Comparison of ENCODE assay signal across 1 cellular context in the genomic region with DNA sequence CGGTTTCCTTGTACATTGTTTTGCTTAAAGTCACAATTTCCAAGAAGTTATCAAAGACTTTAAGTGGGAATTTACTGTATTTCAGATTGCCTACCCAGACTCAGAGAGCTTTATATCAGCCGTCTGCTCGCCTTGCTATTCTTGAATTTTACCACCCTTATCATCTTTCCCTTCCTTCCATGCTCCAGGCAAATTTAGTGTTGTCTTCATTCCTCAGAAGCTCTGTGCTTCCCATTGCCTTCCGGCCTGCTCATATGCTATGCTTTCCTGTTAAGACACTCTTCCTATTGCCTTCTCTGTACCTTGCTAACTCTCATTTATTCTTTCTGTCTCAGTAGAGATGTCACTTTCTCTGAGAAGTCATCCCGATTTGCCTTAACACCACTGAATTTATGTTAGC.
TF ChIP-seq lines count a peak whose summit lies in the region.

No MANE protein-coding gene starts in this region.

TF ChIP-seq in WTC11, 78 proteins besides CTCF, POLR2A, EP300 and RAD21 (continued from another document):
- TF ChIP-seq, protein P1, sequence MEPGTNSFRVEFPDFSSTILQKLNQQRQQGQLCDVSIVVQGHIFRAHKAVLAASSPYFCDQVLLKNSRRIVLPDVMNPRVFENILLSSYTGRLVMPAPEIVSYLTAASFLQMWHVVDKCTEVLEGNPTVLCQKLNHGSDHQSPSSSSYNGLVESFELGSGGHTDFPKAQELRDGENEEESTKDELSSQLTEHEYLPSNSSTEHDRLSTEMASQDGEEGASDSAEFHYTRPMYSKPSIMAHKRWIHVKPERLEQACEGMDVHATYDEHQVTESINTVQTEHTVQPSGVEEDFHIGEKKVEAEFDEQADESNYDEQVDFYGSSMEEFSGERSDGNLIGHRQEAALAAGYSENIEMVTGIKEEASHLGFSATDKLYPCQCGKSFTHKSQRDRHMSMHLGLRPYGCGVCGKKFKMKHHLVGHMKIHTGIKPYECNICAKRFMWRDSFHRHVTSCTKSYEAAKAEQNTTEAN (CRISPR knock-in tag; IDR thresholded peaks at IDR 0.05) = no peak
- TF ChIP-seq, protein P2, sequence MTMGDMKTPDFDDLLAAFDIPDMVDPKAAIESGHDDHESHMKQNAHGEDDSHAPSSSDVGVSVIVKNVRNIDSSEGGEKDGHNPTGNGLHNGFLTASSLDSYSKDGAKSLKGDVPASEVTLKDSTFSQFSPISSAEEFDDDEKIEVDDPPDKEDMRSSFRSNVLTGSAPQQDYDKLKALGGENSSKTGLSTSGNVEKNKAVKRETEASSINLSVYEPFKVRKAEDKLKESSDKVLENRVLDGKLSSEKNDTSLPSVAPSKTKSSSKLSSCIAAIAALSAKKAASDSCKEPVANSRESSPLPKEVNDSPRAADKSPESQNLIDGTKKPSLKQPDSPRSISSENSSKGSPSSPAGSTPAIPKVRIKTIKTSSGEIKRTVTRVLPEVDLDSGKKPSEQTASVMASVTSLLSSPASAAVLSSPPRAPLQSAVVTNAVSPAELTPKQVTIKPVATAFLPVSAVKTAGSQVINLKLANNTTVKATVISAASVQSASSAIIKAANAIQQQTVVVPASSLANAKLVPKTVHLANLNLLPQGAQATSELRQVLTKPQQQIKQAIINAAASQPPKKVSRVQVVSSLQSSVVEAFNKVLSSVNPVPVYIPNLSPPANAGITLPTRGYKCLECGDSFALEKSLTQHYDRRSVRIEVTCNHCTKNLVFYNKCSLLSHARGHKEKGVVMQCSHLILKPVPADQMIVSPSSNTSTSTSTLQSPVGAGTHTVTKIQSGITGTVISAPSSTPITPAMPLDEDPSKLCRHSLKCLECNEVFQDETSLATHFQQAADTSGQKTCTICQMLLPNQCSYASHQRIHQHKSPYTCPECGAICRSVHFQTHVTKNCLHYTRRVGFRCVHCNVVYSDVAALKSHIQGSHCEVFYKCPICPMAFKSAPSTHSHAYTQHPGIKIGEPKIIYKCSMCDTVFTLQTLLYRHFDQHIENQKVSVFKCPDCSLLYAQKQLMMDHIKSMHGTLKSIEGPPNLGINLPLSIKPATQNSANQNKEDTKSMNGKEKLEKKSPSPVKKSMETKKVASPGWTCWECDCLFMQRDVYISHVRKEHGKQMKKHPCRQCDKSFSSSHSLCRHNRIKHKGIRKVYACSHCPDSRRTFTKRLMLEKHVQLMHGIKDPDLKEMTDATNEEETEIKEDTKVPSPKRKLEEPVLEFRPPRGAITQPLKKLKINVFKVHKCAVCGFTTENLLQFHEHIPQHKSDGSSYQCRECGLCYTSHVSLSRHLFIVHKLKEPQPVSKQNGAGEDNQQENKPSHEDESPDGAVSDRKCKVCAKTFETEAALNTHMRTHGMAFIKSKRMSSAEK (CRISPR knock-in tag; IDR thresholded peaks at IDR 0.05; ENCODE audit: borderline replicate concordance) = no peak
- no peak for TF ChIP-seq ZNF121 (CRISPR knock-in tag; IDR thresholded peaks at IDR 0.05)
- TF ChIP-seq, protein P3, sequence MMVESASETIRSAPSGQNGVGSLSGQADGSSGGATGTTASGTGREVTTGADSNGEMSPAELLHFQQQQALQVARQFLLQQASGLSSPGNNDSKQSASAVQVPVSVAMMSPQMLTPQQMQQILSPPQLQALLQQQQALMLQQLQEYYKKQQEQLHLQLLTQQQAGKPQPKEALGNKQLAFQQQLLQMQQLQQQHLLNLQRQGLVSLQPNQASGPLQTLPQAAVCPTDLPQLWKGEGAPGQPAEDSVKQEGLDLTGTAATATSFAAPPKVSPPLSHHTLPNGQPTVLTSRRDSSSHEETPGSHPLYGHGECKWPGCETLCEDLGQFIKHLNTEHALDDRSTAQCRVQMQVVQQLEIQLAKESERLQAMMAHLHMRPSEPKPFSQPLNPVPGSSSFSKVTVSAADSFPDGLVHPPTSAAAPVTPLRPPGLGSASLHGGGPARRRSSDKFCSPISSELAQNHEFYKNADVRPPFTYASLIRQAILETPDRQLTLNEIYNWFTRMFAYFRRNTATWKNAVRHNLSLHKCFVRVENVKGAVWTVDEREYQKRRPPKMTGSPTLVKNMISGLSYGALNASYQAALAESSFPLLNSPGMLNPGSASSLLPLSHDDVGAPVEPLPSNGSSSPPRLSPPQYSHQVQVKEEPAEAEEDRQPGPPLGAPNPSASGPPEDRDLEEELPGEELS (CRISPR knock-in tag; IDR thresholded peaks at IDR 0.05) = no peak
- no peak for TF ChIP-seq CREB1 (CRISPR knock-in tag; IDR thresholded peaks at IDR 0.05)
- TF ChIP-seq, protein P4, sequence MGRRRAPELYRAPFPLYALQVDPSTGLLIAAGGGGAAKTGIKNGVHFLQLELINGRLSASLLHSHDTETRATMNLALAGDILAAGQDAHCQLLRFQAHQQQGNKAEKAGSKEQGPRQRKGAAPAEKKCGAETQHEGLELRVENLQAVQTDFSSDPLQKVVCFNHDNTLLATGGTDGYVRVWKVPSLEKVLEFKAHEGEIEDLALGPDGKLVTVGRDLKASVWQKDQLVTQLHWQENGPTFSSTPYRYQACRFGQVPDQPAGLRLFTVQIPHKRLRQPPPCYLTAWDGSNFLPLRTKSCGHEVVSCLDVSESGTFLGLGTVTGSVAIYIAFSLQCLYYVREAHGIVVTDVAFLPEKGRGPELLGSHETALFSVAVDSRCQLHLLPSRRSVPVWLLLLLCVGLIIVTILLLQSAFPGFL (CRISPR knock-in tag; IDR thresholded peaks at IDR 0.05; ENCODE audit: borderline replicate concordance) = no peak
